1 cellular context compared by ENCODE assay signal in the genomic region with DNA sequence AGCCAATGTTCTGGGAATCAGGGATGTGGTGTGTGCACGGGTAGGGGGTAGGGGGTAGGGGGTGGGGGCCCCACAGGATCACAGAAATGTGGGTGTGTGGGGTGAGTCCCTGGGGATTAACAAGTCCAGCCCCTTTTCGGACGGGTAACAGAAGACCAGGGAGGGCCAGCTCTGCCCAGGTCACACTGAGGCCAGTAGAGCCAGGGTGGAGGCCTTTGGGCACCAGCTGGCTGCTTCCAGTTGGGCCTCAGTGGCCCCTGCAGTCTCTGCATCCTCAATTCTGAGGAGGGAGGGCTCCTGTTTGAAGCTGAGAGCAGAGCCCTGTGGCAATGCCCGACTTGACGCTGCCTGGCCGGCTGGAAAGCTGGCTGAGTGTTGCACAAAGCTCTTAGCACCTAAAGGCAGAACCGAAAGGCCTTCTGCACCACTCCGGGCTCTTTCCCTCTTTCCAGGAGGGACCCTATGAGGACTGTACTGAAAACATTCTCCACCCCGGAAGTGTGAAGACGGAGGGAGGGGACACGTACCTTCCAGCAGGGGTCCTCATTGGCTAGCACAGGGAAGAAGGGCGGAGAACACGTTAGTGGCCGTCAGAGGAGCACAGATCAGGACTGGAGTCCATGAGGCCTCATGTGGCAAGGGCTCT.
TF ChIP-seq lines count a peak whose summit lies in the region.

No MANE protein-coding gene starts in this region.

TF ChIP-seq in SK-N-SH treated with all-trans-retinoic acid at 6 μM for 48 hours, 23 proteins besides CTCF, POLR2A, EP300 and RAD21 (continued from another document):
- TF ChIP-seq, protein P1, sequence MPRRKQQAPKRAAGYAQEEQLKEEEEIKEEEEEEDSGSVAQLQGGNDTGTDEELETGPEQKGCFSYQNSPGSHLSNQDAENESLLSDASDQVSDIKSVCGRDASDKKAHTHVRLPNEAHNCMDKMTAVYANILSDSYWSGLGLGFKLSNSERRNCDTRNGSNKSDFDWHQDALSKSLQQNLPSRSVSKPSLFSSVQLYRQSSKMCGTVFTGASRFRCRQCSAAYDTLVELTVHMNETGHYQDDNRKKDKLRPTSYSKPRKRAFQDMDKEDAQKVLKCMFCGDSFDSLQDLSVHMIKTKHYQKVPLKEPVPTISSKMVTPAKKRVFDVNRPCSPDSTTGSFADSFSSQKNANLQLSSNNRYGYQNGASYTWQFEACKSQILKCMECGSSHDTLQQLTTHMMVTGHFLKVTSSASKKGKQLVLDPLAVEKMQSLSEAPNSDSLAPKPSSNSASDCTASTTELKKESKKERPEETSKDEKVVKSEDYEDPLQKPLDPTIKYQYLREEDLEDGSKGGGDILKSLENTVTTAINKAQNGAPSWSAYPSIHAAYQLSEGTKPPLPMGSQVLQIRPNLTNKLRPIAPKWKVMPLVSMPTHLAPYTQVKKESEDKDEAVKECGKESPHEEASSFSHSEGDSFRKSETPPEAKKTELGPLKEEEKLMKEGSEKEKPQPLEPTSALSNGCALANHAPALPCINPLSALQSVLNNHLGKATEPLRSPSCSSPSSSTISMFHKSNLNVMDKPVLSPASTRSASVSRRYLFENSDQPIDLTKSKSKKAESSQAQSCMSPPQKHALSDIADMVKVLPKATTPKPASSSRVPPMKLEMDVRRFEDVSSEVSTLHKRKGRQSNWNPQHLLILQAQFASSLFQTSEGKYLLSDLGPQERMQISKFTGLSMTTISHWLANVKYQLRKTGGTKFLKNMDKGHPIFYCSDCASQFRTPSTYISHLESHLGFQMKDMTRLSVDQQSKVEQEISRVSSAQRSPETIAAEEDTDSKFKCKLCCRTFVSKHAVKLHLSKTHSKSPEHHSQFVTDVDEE (CRISPR knock-in tag; IDR thresholded peaks at IDR 0.05) = no peak
- no peak for TF ChIP-seq CSDC2 (CRISPR knock-in tag; IDR thresholded peaks at IDR 0.05)
- TF ChIP-seq ZFP30 (CRISPR knock-in tag; IDR thresholded peaks at IDR 0.05) = no peak
- TF ChIP-seq SNAI2 (CRISPR knock-in tag; IDR thresholded peaks at IDR 0.05) = no peak
- TF ChIP-seq, protein P2, sequence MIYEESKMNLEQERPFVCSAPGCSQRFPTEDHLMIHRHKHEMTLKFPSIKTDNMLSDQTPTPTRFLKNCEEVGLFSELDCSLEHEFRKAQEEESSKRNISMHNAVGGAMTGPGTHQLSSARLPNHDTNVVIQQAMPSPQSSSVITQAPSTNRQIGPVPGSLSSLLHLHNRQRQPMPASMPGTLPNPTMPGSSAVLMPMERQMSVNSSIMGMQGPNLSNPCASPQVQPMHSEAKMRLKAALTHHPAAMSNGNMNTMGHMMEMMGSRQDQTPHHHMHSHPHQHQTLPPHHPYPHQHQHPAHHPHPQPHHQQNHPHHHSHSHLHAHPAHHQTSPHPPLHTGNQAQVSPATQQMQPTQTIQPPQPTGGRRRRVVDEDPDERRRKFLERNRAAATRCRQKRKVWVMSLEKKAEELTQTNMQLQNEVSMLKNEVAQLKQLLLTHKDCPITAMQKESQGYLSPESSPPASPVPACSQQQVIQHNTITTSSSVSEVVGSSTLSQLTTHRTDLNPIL (CRISPR knock-in tag; IDR thresholded peaks at IDR 0.05; ENCODE audit: low read depth) = no peak
- no peak for TF ChIP-seq TCF4 (CRISPR knock-in tag; IDR thresholded peaks at IDR 0.05; ENCODE audit: borderline replicate concordance)
- no peak for TF ChIP-seq ZNF70 (CRISPR knock-in tag; IDR thresholded peaks at IDR 0.05)
- TF ChIP-seq, protein P3, sequence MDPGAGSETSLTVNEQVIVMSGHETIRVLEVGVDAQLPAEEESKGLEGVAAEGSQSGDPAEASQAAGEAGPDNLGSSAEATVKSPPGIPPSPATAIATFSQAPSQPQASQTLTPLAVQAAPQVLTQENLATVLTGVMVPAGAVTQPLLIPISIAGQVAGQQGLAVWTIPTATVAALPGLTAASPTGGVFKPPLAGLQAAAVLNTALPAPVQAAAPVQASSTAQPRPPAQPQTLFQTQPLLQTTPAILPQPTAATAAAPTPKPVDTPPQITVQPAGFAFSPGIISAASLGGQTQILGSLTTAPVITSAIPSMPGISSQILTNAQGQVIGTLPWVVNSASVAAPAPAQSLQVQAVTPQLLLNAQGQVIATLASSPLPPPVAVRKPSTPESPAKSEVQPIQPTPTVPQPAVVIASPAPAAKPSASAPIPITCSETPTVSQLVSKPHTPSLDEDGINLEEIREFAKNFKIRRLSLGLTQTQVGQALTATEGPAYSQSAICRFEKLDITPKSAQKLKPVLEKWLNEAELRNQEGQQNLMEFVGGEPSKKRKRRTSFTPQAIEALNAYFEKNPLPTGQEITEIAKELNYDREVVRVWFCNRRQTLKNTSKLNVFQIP (CRISPR knock-in tag; IDR thresholded peaks at IDR 0.05; ENCODE audit: borderline replicate concordance, low read depth) = no peak
- TF ChIP-seq ISL1 (CRISPR knock-in tag; IDR thresholded peaks at IDR 0.05) = no peak
- no peak for TF ChIP-seq ZNF8 (CRISPR knock-in tag; IDR thresholded peaks at IDR 0.05)
- TF ChIP-seq ARNTL (CRISPR knock-in tag; IDR thresholded peaks at IDR 0.05; ENCODE audit: borderline replicate concordance, low read depth) = no peak
